12 cellular contexts compared by ENCODE assay signal in the genomic region with DNA sequence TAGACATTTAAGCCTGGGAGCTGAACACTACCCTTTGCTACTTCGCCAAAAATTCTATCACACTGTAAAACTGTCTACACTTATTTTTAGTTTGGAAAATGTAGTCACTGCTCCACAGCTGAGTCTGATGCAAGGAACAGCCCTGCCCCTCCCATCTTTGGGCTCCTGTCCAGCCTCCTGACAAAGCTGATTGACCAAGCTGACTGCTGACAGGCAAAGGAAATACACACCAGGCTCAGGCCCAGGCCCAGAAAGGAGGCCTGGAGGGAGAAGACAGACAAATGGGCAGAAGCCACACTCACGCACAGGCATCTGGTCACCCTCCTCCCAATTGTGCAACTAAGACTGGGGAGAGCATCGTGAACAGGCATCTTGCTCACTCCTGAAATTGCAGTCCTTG. TPM values are rescaled to one million over a fixed set of nuclear protein-coding genes. Genes with fewer than 3 reads are reported as not detected.
DNase-seq lines count a peak whose midpoint lies in the region; ATAC-seq and TF ChIP-seq lines count a peak whose summit lies in the region.
"Had no signal": no experiment of that assay in that cellular context is flagged by ENCODE, and none has a peak within 500 bp of the region (broad histone marks: within the 10 kb centered on the region; RNA-seq: fewer than 3 reads in every experiment).

No MANE protein-coding gene starts in this region.

- H3K4me3 ChIP-seq in cardiac fibroblast (replicated peaks in 1 of 2; ENCODE audit: low read depth in 2 of 2, low read length in 2 of 2) (no peak overlapping the region), heart left ventricle (no peak overlapping the region), gastrocnemius medialis (no peak overlapping the region)

- no peaks in the 10 kb centered on the region for H3K27me3 ChIP-seq in heart left ventricle
- H3K27me3 ChIP-seq in gastrocnemius medialis = no peaks in the 10 kb centered on the region
- H3K27me3 ChIP-seq: BE2C had no signal

- peaks cover 0 to 47% (median 5%) of the 10 kb centered on the region in 9 donors for H3K36me3 ChIP-seq in heart left ventricle
- H3K36me3 ChIP-seq in gastrocnemius medialis = no peaks in the 10 kb centered on the region
- H3K36me3 ChIP-seq: BE2C, neutrophil had no signal

- no peaks in the 10 kb centered on the region for H3K9me3 Mint-ChIP-seq in activated T-helper 17 cell treated with anti-CD3 and anti-CD28 coated beads, Interleukin-2, amount 50 U/mL, for 72 hours

- H3K9me3 ChIP-seq in heart left ventricle (no peaks in the 10 kb centered on the region), gastrocnemius medialis (no peaks in the 10 kb centered on the region)
- H3K9me3 ChIP-seq: BE2C, neutrophil had no signal

- TF ChIP-seq POLR2A in heart left ventricle (IDR thresholded peaks at IDR 0.05) = no peak
- no peak for TF ChIP-seq POLR2A in gastrocnemius medialis (IDR thresholded peaks at IDR 0.05)

- TF ChIP-seq CTCF in cardiac fibroblast (IDR thresholded peaks at IDR 0.05; ENCODE audit: low read depth, low read length) = no peak
- no peak for TF ChIP-seq CTCF in heart left ventricle (IDR thresholded peaks at IDR 0.05)
- no peak for TF ChIP-seq CTCF in gastrocnemius medialis (IDR thresholded peaks at IDR 0.05 in 4 of 5, conservative IDR thresholded peaks at IDR 0.05 in 1 of 5)

- H3K27me3 Mint-ChIP-seq in activated T-helper 17 cell treated with anti-CD3 and anti-CD28 coated beads, Interleukin-2, amount 50 U/mL, for 72 hours = no peaks in the 10 kb centered on the region

- WGBS in heart left ventricle, 4 donors = 34 to 41% (median 38%) methylated on average over 3 of the region's 3 CpGs

- in situ Hi-C loops in gastrocnemius medialis (cut with MboI; ENCODE audit: low sequenced_read_pairs in 4 of 4) = no loop called here

- H3K27ac ChIP-seq in heart left ventricle = peak overlapping the region in 7 of 12 donors; percentile 4 to 48 (median 37)
- peak overlapping the region; percentile 4 to 56 (median 36) for H3K27ac ChIP-seq in gastrocnemius medialis
- H3K27ac ChIP-seq: neutrophil had no signal

- H3K4me1 Mint-ChIP-seq in activated T-helper 17 cell treated with anti-CD3 and anti-CD28 coated beads, Interleukin-2, amount 50 U/mL, for 72 hours = no peaks in the 10 kb centered on the region

- H3K4me1 ChIP-seq in heart left ventricle = peaks cover 0 to 51% (median 31%) of the 10 kb centered on the region in 12 donors
- peaks cover 18 to 28% of the 10 kb centered on the region in 2 donors for H3K4me1 ChIP-seq in gastrocnemius medialis
- H3K4me1 ChIP-seq: BE2C had no signal

- DNase-seq in GM03348 (ENCODE audit: low spot score) (peak; percentile 68), cardiac fibroblast (ENCODE audit: low read depth in 2 of 2) (peak; percentile 74 to 78), heart left ventricle (peak; percentile 74 to 93 (median 81)), gastrocnemius medialis (peak; percentile 90 to 94), amniotic stem cell (lab: John Stamatoyannopoulos, UW) (no peak), OCI-M1 (lab: John Stamatoyannopoulos, UW) (no peak)
- DNase-seq: activated T-cell treated with anti-CD3 and anti-CD28 coated beads, Interleukin-2, amount 50 U/mL, for 48 hours; BE2C; T-helper 1 cell had no signal

- H3K27ac Mint-ChIP-seq in activated T-helper 17 cell treated with anti-CD3 and anti-CD28 coated beads, Interleukin-2, amount 50 U/mL, for 72 hours = no peak overlapping the region

- H3K36me3 Mint-ChIP-seq in activated T-helper 17 cell treated with anti-CD3 and anti-CD28 coated beads, Interleukin-2, amount 50 U/mL, for 72 hours (ENCODE audit: low read depth) = no peaks in the 10 kb centered on the region

- ATAC-seq in heart left ventricle (peak; percentile 74 to 88 (median 80)), gastrocnemius medialis (peak; percentile 87 to 96), HG03039 (IDR thresholded peaks at IDR 0.05; ENCODE audit: unreplicated experiment) (no peak)
- ATAC-seq in activated T-helper 17 cell treated with anti-CD3 and anti-CD28 coated beads, Interleukin-2, amount 50 U/mL, for 72 hours (replicated peaks) = no peak

- intact Hi-C loops in heart left ventricle (cut with DNase I) = no loop called here
- intact Hi-C loops in gastrocnemius medialis (cut with DNase I; ENCODE audit: low total_unique reads) = loop anchor here (2.0 to 5.0 kb wide), 3 partner anchors 56 to 113 kb away; a partner anchor contains a TSS

- no peak overlapping the region for H3K4me3 Mint-ChIP-seq in activated T-helper 17 cell treated with anti-CD3 and anti-CD28 coated beads, Interleukin-2, amount 50 U/mL, for 72 hours

RNA-seq across cellular contexts. Expression of a gene that starts 55.3 kb away (rescaled TPM):
- total RNA-seq in heart left ventricle (10 to 100 TPM; 10.8 to 45.8 (median 36.2) TPM), gastrocnemius medialis (10 to 100 TPM in 3 of 4 donors, 1 to 10 TPM in 1; 9.9 to 11.6 (median 11.4) TPM)
- polyA plus RNA-seq in heart left ventricle = 10 to 100 TPM; 31.2 to 32.3 TPM
- 10 to 100 TPM; 20.3 to 28.5 TPM for total RNA-seq in activated T-helper 17 cell treated with anti-CD3 and anti-CD28 coated beads, Interleukin-2, amount 50 U/mL, for 72 hours

RNA-seq across cellular contexts. Expression of a gene that starts 55.8 kb away (rescaled TPM):
- total RNA-seq in heart left ventricle (100 to 1,000 TPM in 7 of 9 donors, 10 to 100 TPM in 2; 69.4 to 374 (median 135) TPM), gastrocnemius medialis (100 to 1,000 TPM in 1 of 4 donors, 10 to 100 TPM in 3; 75.9 to 176 (median 92.9) TPM)
- 100 to 1,000 TPM; 126 to 145 TPM for polyA plus RNA-seq in heart left ventricle
- 10 to 100 TPM; 34.1 to 37.2 TPM for total RNA-seq in activated T-helper 17 cell treated with anti-CD3 and anti-CD28 coated beads, Interleukin-2, amount 50 U/mL, for 72 hours

Comparison
In these comparisons a context has a peak if more than half of its experiments do, and no peak if none do; other contexts are left out.
1. DNase-seq: peak in GM03348 (single experiment), cardiac fibroblast (2 of 2), heart left ventricle (5 of 5) and gastrocnemius medialis (2 of 2); none in amniotic stem cell (single experiment) and OCI-M1 (single experiment).
2. ATAC-seq: peak in heart left ventricle (4 of 4) and gastrocnemius medialis (2 of 2); none in activated T-helper 17 cell treated with anti-CD3 and anti-CD28 coated beads, Interleukin-2, amount 50 U/mL, for 72 hours (single experiment) and HG03039 (single experiment).